In the genomic region with DNA sequence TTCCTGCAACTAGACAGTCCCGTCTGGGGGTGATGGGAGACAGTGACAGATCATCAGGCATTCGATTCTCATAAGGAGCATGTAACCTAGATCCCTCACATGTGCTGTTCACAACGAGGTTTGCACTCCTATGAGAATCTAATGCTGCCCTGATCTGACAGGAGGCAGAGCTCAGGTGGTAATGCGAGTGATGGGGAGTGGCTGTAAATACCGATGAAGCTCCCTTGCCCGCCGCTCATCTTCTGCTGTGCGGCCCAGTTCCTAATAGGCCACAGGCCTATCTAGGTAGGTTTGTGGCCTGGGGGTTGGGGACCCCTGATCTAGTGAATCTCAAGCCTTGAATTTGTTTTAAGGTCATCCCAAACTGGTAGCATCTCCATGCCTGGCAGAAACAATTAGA, we compare ENCODE assay signal across 8 cellular contexts. TPM values are rescaled to one million over a fixed set of nuclear protein-coding genes. Genes with fewer than 3 reads are reported as not detected.
"Had no signal": no experiment of that assay in that cellular context is flagged by ENCODE, and none has a peak within 500 bp of the region (broad histone marks: within the 10 kb centered on the region; RNA-seq: fewer than 3 reads in every experiment).

No MANE protein-coding gene starts in this region.

- DNase-seq: GM23248, GOT3, H7, H9, HCEC 1CT, HFFc6 had no signal

- H3K4me3 ChIP-seq: GM23248, GM23338, HAP-1 had no signal

- H3K4me1 ChIP-seq: HAP-1 had no signal

- H2AFZ ChIP-seq: GM23248, GM23338 had no signal

- H3K4me2 ChIP-seq: GM23338 had no signal

- H3K36me3 ChIP-seq: HAP-1 had no signal

- H3K27ac ChIP-seq: GM23248 had no signal

- H3K4me3 Mint-ChIP-seq: GM23338, H9, HFFc6 had no signal

- H3K27ac Mint-ChIP-seq: GM23338, H9, HFFc6 had no signal

- H3K9me3 ChIP-seq: HAP-1 had no signal

RNA-seq across cellular contexts. Expression of a gene that starts 27.3 kb away (rescaled TPM):
- total RNA-seq: GM23248, HFFc6 had no signal
